11 cellular contexts compared by ENCODE assay signal in the genomic region with DNA sequence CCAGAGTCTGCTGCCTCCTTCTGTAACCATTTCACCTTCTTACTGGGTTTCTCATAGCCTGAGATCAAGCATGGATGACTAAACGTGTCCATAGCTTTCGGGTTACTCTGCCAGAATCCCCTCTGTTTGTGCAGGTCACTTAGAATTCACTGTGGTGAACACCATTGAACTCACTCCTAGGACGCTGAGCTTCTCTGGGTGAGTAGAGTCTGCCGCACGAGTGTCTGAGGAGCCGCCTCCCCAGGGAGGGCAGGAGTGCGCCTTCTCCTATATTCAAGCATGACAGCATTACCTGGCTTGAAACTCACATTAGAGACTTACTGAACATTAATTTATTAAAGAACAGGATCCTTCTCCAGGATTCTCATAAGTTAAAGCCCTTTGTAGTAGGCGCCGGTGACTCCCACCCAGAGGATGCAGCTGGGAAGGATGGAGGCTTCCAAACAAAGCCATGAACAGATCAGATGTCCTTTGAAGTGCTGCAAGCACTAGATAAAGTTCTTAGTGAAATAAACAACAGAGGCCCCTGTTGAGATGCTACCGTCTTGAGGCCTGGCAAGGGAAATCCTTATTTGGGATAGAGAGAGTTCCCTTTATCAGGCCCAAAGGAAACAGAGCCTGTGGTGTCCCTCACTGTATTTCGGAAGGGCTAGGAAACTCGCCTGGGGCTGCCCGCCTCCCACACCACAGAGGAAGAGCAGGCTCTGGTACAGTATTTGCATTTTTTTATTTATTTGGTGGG.
DNase-seq lines count a peak whose midpoint lies in the region; ATAC-seq and TF ChIP-seq lines count a peak whose summit lies in the region.
"Had no signal": no experiment of that assay in that cellular context is flagged by ENCODE, and none has a peak within 500 bp of the region (broad histone marks: within the 10 kb centered on the region; RNA-seq: fewer than 3 reads in every experiment).

No MANE protein-coding gene starts in this region.

- H3K9me3 Mint-ChIP-seq in endothelial cell (ENCODE audit: unreplicated experiment), result no peaks in the 10 kb centered on the region
- H3K9me3 Mint-ChIP-seq in progenitor cell of endocrine pancreas (ENCODE audit: low read depth), result no peaks in the 10 kb centered on the region

- H3K36me3 Mint-ChIP-seq in endothelial cell (ENCODE audit: low read depth, unreplicated experiment), result peaks cover 9% of the 10 kb centered on the region
- no peaks in the 10 kb centered on the region for H3K36me3 Mint-ChIP-seq in progenitor cell of endocrine pancreas (ENCODE audit: insufficient read depth)

- peaks cover 6% of the 10 kb centered on the region for H3K27me3 Mint-ChIP-seq in endothelial cell (ENCODE audit: unreplicated experiment)
- no peaks in the 10 kb centered on the region for H3K27me3 Mint-ChIP-seq in progenitor cell of endocrine pancreas

- no peak for ATAC-seq in GM19397 (IDR thresholded peaks at IDR 0.05; ENCODE audit: unreplicated experiment)
- ATAC-seq: foreskin keratinocyte had no signal

- DNase-seq in NCI-H2171 treated with DMSO at 0.1 percent for 48 hours (lab: John Stamatoyannopoulos, UW) (peak; percentile 52), NCI-H2171 (lab: John Stamatoyannopoulos, UW) (no peak), OCI-M2 (lab: John Stamatoyannopoulos, UW; ENCODE audit: unreplicated experiment) (peak; percentile 47), endothelial cell (ENCODE audit: low spot score) (no peak), progenitor cell of endocrine pancreas (ENCODE audit: low spot score, unreplicated experiment) (no peak), SHP77 treated with DMSO at 0.1 percent for 48 hours (lab: John Stamatoyannopoulos, UW) (no peak)
- DNase-seq in activated effector memory CD4-positive, alpha-beta T cell treated with anti-CD3 and anti-CD28 coated beads, Interleukin-2, amount 50 U/mL, for 16 hours, result no peak
- DNase-seq: foreskin keratinocyte, NCI-H2029 treated with DMSO at 0.1 percent for 48 hours, T-helper 9 cell had no signal

- H3K4me3 Mint-ChIP-seq in endothelial cell (ENCODE audit: unreplicated experiment), result peak overlapping the region; percentile 37
- peak overlapping the region; percentile 35 for H3K4me3 Mint-ChIP-seq in progenitor cell of endocrine pancreas (ENCODE audit: low read depth)

- H3K27ac Mint-ChIP-seq in endothelial cell (ENCODE audit: unreplicated experiment) (peak overlapping the region; percentile 94), progenitor cell of endocrine pancreas (no peak overlapping the region)

- TF ChIP-seq CTCF in endothelial cell (IDR thresholded peaks at IDR 0.05; ENCODE audit: unreplicated experiment) (no peak), progenitor cell of endocrine pancreas (IDR thresholded peaks at IDR 0.05; ENCODE audit: unreplicated experiment) (no peak)

- H3K4me1 Mint-ChIP-seq in endothelial cell (ENCODE audit: unreplicated experiment), result peaks cover 77% of the 10 kb centered on the region
- H3K4me1 Mint-ChIP-seq in progenitor cell of endocrine pancreas (ENCODE audit: low read depth), result peaks cover 55% of the 10 kb centered on the region

Comparison
In these comparisons a context has a peak if more than half of its experiments do, and no peak if none do; other contexts are left out.
1. DNase-seq: peak in NCI-H2171 treated with DMSO at 0.1 percent for 48 hours (single experiment) and OCI-M2 (single experiment); none in NCI-H2171 (single experiment), endothelial cell (single experiment), progenitor cell of endocrine pancreas (single experiment), activated effector memory CD4-positive, alpha-beta T cell treated with anti-CD3 and anti-CD28 coated beads, Interleukin-2, amount 50 U/mL, for 16 hours (single experiment) and SHP77 treated with DMSO at 0.1 percent for 48 hours (single experiment).